In the genomic region with DNA sequence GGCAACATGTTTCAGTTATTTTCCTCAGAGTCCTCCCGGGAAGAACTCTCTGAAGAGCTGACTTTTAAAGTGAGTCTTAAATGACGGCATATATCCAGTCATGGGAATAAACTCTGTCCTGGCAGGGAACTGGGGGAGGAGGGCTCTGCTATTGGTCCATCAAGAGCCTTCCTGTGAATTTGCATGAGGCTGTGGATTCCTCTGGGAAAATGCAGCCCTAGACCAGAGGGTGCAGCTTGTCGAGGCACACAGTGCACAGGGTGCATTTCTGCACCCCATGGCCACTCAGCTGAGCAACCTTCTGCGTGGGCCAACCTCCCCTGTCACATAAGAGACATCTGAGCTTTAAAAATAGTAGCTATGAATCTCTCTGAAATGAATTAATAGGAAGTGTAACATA, we compare ENCODE assay signal across 1 cellular context.
TF ChIP-seq lines count a peak whose summit lies in the region.

No MANE protein-coding gene starts in this region.

TF ChIP-seq in WTC11, 78 proteins besides CTCF, POLR2A, EP300 and RAD21 (continued from another document):
- TF ChIP-seq, protein P1, sequence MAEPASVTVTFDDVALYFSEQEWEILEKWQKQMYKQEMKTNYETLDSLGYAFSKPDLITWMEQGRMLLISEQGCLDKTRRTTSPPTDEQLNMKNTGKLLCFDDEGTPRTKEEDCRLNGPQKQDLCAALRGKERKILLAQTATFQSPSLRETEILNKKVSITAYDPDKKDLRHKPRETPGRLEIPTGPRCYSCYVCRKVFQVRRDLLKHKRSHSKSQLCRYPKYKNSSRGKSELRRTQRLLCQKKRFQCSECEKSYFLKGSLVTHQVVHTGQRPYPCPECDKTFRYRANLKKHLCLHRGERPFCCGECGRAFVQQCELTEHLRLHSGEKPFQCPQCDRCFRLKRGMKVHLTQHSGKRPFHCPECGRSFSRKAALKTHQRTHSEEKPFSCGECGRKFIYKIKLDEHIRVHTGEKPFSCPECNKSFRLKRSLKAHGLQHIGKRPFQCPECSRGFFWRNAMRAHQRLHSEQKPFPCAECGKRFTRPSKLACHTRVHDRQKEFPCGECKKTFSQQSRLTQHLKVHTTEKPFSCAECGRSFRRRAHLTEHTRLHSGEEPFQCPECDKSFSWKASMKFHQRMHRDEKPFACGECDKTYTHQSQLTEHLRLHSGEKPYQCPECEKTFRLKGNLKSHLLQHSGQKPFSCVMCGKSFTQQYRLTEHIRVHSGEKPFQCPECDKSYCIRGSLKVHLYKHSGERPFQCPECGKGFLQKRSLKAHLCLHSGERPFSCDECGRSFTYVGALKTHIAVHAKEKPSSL (CRISPR knock-in tag; conservative IDR thresholded peaks at IDR 0.05) = no peak
- TF ChIP-seq ZBTB21 (CRISPR knock-in tag; IDR thresholded peaks at IDR 0.05; ENCODE audit: borderline replicate concordance) (no peak), GABPB1 (CRISPR knock-in tag; IDR thresholded peaks at IDR 0.05) (no peak), OVOL2 (CRISPR knock-in tag; IDR thresholded peaks at IDR 0.05; ENCODE audit: borderline replicate concordance) (no peak), CREB1 (CRISPR knock-in tag; IDR thresholded peaks at IDR 0.05) (no peak), ZNF317 (CRISPR knock-in tag; IDR thresholded peaks at IDR 0.05; ENCODE audit: borderline replicate concordance, low read depth) (no peak), ZNF671 (CRISPR knock-in tag; IDR thresholded peaks at IDR 0.05) (no peak)
- TF ChIP-seq, protein P2, sequence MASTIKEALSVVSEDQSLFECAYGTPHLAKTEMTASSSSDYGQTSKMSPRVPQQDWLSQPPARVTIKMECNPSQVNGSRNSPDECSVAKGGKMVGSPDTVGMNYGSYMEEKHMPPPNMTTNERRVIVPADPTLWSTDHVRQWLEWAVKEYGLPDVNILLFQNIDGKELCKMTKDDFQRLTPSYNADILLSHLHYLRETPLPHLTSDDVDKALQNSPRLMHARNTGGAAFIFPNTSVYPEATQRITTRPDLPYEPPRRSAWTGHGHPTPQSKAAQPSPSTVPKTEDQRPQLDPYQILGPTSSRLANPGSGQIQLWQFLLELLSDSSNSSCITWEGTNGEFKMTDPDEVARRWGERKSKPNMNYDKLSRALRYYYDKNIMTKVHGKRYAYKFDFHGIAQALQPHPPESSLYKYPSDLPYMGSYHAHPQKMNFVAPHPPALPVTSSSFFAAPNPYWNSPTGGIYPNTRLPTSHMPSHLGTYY (CRISPR knock-in tag; IDR thresholded peaks at IDR 0.05) = no peak
- TF ChIP-seq, protein P3, sequence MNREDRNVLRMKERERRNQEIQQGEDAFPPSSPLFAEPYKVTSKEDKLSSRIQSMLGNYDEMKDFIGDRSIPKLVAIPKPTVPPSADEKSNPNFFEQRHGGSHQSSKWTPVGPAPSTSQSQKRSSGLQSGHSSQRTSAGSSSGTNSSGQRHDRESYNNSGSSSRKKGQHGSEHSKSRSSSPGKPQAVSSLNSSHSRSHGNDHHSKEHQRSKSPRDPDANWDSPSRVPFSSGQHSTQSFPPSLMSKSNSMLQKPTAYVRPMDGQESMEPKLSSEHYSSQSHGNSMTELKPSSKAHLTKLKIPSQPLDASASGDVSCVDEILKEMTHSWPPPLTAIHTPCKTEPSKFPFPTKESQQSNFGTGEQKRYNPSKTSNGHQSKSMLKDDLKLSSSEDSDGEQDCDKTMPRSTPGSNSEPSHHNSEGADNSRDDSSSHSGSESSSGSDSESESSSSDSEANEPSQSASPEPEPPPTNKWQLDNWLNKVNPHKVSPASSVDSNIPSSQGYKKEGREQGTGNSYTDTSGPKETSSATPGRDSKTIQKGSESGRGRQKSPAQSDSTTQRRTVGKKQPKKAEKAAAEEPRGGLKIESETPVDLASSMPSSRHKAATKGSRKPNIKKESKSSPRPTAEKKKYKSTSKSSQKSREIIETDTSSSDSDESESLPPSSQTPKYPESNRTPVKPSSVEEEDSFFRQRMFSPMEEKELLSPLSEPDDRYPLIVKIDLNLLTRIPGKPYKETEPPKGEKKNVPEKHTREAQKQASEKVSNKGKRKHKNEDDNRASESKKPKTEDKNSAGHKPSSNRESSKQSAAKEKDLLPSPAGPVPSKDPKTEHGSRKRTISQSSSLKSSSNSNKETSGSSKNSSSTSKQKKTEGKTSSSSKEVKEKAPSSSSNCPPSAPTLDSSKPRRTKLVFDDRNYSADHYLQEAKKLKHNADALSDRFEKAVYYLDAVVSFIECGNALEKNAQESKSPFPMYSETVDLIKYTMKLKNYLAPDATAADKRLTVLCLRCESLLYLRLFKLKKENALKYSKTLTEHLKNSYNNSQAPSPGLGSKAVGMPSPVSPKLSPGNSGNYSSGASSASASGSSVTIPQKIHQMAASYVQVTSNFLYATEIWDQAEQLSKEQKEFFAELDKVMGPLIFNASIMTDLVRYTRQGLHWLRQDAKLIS (CRISPR knock-in tag; IDR thresholded peaks at IDR 0.05; ENCODE audit: borderline replicate concordance) = no peak
